Comparison of ENCODE assay signal across 1 cellular context in the genomic region with DNA sequence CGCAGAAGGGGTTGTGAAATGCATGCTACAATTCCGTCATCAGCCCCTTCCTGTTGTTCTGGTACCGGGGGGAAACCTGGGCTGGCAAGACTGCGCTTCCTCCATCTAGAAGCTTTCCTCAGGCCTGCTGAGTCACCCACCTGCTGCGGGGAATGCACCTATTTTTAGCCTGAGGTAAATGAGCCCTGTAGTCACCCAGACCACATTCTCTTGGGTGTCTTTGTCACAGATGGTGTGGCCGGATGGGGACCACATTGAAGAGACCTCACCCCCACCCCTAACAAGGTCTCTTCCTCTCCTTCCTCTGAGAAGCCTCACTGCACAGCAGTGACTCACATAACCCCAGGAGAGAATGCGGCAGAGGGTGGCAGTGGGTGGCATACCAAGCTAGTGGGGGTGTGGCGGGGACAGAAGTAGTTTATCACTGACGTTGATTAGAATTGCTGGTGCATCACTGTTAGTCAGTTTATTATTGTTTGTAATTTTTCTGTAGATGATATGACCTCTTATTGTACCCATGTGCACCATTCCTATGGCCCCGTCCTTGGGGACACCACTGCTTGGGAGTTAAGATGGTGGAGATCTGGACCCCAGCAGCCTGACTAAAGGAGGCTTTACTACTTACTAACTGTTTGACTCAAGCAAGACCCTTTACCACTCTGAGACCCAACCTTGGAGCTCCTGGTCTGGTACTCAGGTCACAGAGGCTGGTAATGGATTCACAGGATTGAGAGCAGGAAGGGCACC.
TF ChIP-seq lines count a peak whose summit lies in the region.

No MANE protein-coding gene starts in this region.

TF ChIP-seq in endothelial cell of umbilical vein, 7 proteins besides CTCF, POLR2A, EP300 and RAD21 (continued from another document):
- TF ChIP-seq MYC (IDR thresholded peaks at IDR 0.05; ENCODE audit: low read depth, low read length) (no peak), JUN (IDR thresholded peaks at IDR 0.05; ENCODE audit: borderline replicate concordance, insufficient read depth, insufficient read length, low read depth) (peak; percentile 10)
